Comparison of ENCODE assay signal across 23 cellular contexts in genomic region chr2:6911721-6912120, GRCh38. TPM values are rescaled to one million over a fixed set of nuclear protein-coding genes. Genes with fewer than 3 reads are reported as not detected.
DNase-seq lines count a peak whose midpoint lies in the region; ATAC-seq lines count a peak whose summit lies in the region.
"Had no signal": no experiment of that assay in that cellular context is flagged by ENCODE, and none has a peak within 500 bp of the region (broad histone marks: within the 10 kb centered on the region; RNA-seq: fewer than 3 reads in every experiment).

No MANE protein-coding gene starts in this region.

- no peaks in the 10 kb centered on the region for H3K27me3 Mint-ChIP-seq in stimulated activated naive CD8-positive, alpha-beta T cell treated with anti-CD3 and anti-CD28 coated beads, Interleukin-15, Interleukin-2, amounts not matched to agents 100 ng/mL and 50 ng/mL, for 24 hours
- no peaks in the 10 kb centered on the region for H3K27me3 Mint-ChIP-seq in T-cell
- H3K27me3 Mint-ChIP-seq in central memory CD8-positive, alpha-beta T cell: no peaks in the 10 kb centered on the region

- H3K4me1 Mint-ChIP-seq in stimulated activated naive CD8-positive, alpha-beta T cell treated with anti-CD3 and anti-CD28 coated beads, Interleukin-15, Interleukin-2, amounts not matched to agents 100 ng/mL and 50 ng/mL, for 24 hours (ENCODE audit: low read depth): peaks cover 98% of the 10 kb centered on the region
- peaks cover 94 to 97% (median 95%) of the 10 kb centered on the region in 3 donors for H3K4me1 Mint-ChIP-seq in T-cell
- H3K4me1 Mint-ChIP-seq in central memory CD8-positive, alpha-beta T cell: peaks cover 75% of the 10 kb centered on the region

- CTCF ChIA-PET in T-cell (lab: Charles Lee): interaction anchor here (0.6 to 1.6 kb wide), 4 partner anchors 10 to 148 kb away, joined by 3 to 5 read pairs (median 4); no protein-coding TSS in a partner anchor

- peaks cover 37% of the 10 kb centered on the region for H3K36me3 Mint-ChIP-seq in stimulated activated naive CD8-positive, alpha-beta T cell treated with anti-CD3 and anti-CD28 coated beads, Interleukin-15, Interleukin-2, amounts not matched to agents 100 ng/mL and 50 ng/mL, for 24 hours (ENCODE audit: low read depth)
- peaks cover 3% of the 10 kb centered on the region for H3K36me3 Mint-ChIP-seq in T-cell
- peaks cover 6% of the 10 kb centered on the region for H3K36me3 Mint-ChIP-seq in central memory CD8-positive, alpha-beta T cell (ENCODE audit: insufficient read depth)

- POLR2A ChIA-PET in T-cell (lab: Charles Lee): no interaction called here

- ATAC-seq in stimulated activated naive CD8-positive, alpha-beta T cell treated with anti-CD3 and anti-CD28 coated beads, Interleukin-15, Interleukin-2, amounts not matched to agents 100 U/mL and 50 U/mL, for 24 hours: no peak
- ATAC-seq in T-cell (replicated peaks in 1 of 4): no peak
- no peak for ATAC-seq in central memory CD8-positive, alpha-beta T cell (replicated peaks; ENCODE audit: extremely low read depth, poor library complexity, severe bottlenecking)
- ATAC-seq in HG03039 (IDR thresholded peaks at IDR 0.05; ENCODE audit: unreplicated experiment): no peak
- ATAC-seq: body of pancreas, heart left ventricle, left cardiac atrium had no signal

- peak overlapping the region; percentile 69 for H3K4me3 Mint-ChIP-seq in stimulated activated naive CD8-positive, alpha-beta T cell treated with anti-CD3 and anti-CD28 coated beads, Interleukin-15, Interleukin-2, amounts not matched to agents 100 ng/mL and 50 ng/mL, for 24 hours
- H3K4me3 Mint-ChIP-seq in T-cell: peak overlapping the region in 1 of 3 donors; percentile 69
- no peak overlapping the region for H3K4me3 Mint-ChIP-seq in central memory CD8-positive, alpha-beta T cell

- peaks cover 7% of the 10 kb centered on the region for H3K9me3 Mint-ChIP-seq in stimulated activated naive CD8-positive, alpha-beta T cell treated with anti-CD3 and anti-CD28 coated beads, Interleukin-15, Interleukin-2, amounts not matched to agents 100 ng/mL and 50 ng/mL, for 24 hours
- H3K9me3 Mint-ChIP-seq in T-cell: no peaks in the 10 kb centered on the region
- H3K9me3 Mint-ChIP-seq in central memory CD8-positive, alpha-beta T cell: no peaks in the 10 kb centered on the region

- H3K27ac Mint-ChIP-seq in stimulated activated naive CD8-positive, alpha-beta T cell treated with anti-CD3 and anti-CD28 coated beads, Interleukin-15, Interleukin-2, amounts not matched to agents 100 ng/mL and 50 ng/mL, for 24 hours: peak overlapping the region; percentile 87
- peak overlapping the region; percentile 96 to 97 for H3K27ac Mint-ChIP-seq in T-cell
- peak overlapping the region; percentile 14 for H3K27ac Mint-ChIP-seq in central memory CD8-positive, alpha-beta T cell (ENCODE audit: low read depth)
- H3K27ac Mint-ChIP-seq: progenitor cell of endocrine pancreas had no signal

- DNase-seq in stimulated activated naive CD8-positive, alpha-beta T cell treated with anti-CD3 and anti-CD28 coated beads, Interleukin-15, Interleukin-2, amounts not matched to agents 100 U/mL and 50 U/mL, for 24 hours: no peak
- no peak for DNase-seq in T-cell
- no peak for DNase-seq in central memory CD8-positive, alpha-beta T cell (ENCODE audit: low spot score in 2 of 2)
- DNase-seq in activated effector memory CD4-positive, alpha-beta T cell treated with anti-CD3 and anti-CD28 coated beads, Interleukin-2, amount 50 U/mL, for 16 hours: no peak
- DNase-seq in dermis blood vessel endothelial cell: no peak
- DNase-seq: activated CD4-positive, alpha-beta T cell treated with anti-CD3 and anti-CD28 coated beads for 1 hour; activated CD8-positive, alpha-beta memory T cell treated with anti-CD3 and anti-CD28 coated beads, Interleukin-2, amount 50 U/mL, for 4 hours; body of pancreas; DMS79 treated with DMSO at 0.1 percent for 48 hours; HCEC 1CT; heart left ventricle; left cardiac atrium; mammary epithelial cell; NCI-H1694; NCI-H510A treated with DMSO at 0.1 percent for 48 hours; NK-92 treated with Interleukin-12 subunit alpha and Interleukin-12 subunit beta, amount 100 ng/mL, for 24 hours; SHP77 treated with DMSO at 0.1 percent for 48 hours; sigmoid colon; SW 1271; transverse colon had no signal

RNA-seq across cellular contexts. Expression of gene RNF144A, which starts 5.5 kb away (rescaled TPM):
- total RNA-seq in T-cell (10 to 100 TPM; 46.3 to 93.1 (median 79.9) TPM), dermis blood vessel endothelial cell (23.6 and 25.2 TPM in 2 replicates)

RNA-seq across cellular contexts. Expression of gene RSAD2, which starts 34.1 kb away (rescaled TPM):
- total RNA-seq in T-cell: 10 to 100 TPM in 1 of 5 donors, 1 to 10 TPM in 4; 3.2 to 10.7 (median 7.2) TPM
- total RNA-seq in dermis blood vessel endothelial cell: 0.28 and 1.2 TPM in 2 replicates

RNA-seq across cellular contexts. Expression of gene CMPK2, which starts 46.0 kb away (rescaled TPM):
- total RNA-seq in T-cell (10 to 100 TPM in 1 of 5 donors, 1 to 10 TPM in 4; 6.5 to 15.2 (median 9.1) TPM), dermis blood vessel endothelial cell (0.84 and 1.9 TPM in 2 replicates)

Comparison
In these comparisons a context has a peak if more than half of its experiments do, and no peak if none do; other contexts are left out.
1. H3K27ac Mint-ChIP-seq: peak in every context shown above with its lines; median percentile 96 in T-cell; 87 in stimulated activated naive CD8-positive, alpha-beta T cell treated with anti-CD3 and anti-CD28 coated beads, Interleukin-15, Interleukin-2, amounts not matched to agents 100 ng/mL and 50 ng/mL, for 24 hours; 14 in central memory CD8-positive, alpha-beta T cell.